Comparison of ENCODE assay signal across 19 cellular contexts in genomic region chr1:35442737-35443136, GRCh38.
DNase-seq lines count a peak whose midpoint lies in the region; ATAC-seq, FAIRE-seq and TF ChIP-seq lines count a peak whose summit lies in the region.
"Had no signal": no experiment of that assay in that cellular context is flagged by ENCODE, and none has a peak within 500 bp of the region (broad histone marks: within the 10 kb centered on the region; RNA-seq: fewer than 3 reads in every experiment).

No MANE protein-coding gene starts in this region.

- H3K9me3 ChIP-seq in CD4-positive, alpha-beta memory T cell (ENCODE audit: control insufficient read depth in 1 of 2, low read length in 2 of 2): no peaks in the 10 kb centered on the region
- H3K9me3 ChIP-seq: ascending aorta had no signal

- POLR2A ChIA-PET in CD4-positive, alpha-beta memory T cell (lab: Charles Lee; ENCODE audit: partially characterized antibody): no interaction called here
- POLR2A ChIA-PET in activated CD8-positive, alpha-beta T cell treated with anti-CD3 and anti-CD28 coated beads for 36 hours (lab: Charles Lee): interaction anchor here (1.2 kb wide), 1 partner anchor 10 kb away, joined by 5 read pairs; no protein-coding TSS in a partner anchor

- no peaks in the 10 kb centered on the region for H3K9me3 Mint-ChIP-seq in CD4-positive, alpha-beta memory T cell
- H3K9me3 Mint-ChIP-seq in activated CD8-positive, alpha-beta T cell treated with anti-CD3 and anti-CD28 coated beads for 36 hours: no peaks in the 10 kb centered on the region
- H3K9me3 Mint-ChIP-seq: activated B cell treated with CpG ODN at 0.5 μM for 24 hours; neural crest cell; stimulated activated naive CD8-positive, alpha-beta T cell treated with anti-CD3 and anti-CD28 coated beads, Interleukin-15, Interleukin-2, amounts not matched to agents 100 ng/mL and 50 ng/mL, for 24 hours had no signal

- peaks cover 71% of the 10 kb centered on the region for H3K36me3 ChIP-seq in CD4-positive, alpha-beta memory T cell (ENCODE audit: insufficient read depth, low read length)

- peaks cover 4 to 11% (median 6%) of the 10 kb centered on the region in 4 donors for H3K4me1 Mint-ChIP-seq in CD4-positive, alpha-beta memory T cell
- H3K4me1 Mint-ChIP-seq in activated CD8-positive, alpha-beta T cell treated with anti-CD3 and anti-CD28 coated beads for 36 hours (ENCODE audit: low read depth): peaks cover 29% of the 10 kb centered on the region
- H3K4me1 Mint-ChIP-seq: activated B cell treated with CpG ODN at 0.5 μM for 24 hours had no signal

- no peaks in the 10 kb centered on the region for H3K27me3 ChIP-seq in CD4-positive, alpha-beta memory T cell (ENCODE audit: insufficient read depth, low read length)
- H3K27me3 ChIP-seq: ascending aorta had no signal

- H3K4me1 ChIP-seq in CD4-positive, alpha-beta memory T cell (ENCODE audit: insufficient read depth, low read length): no peaks in the 10 kb centered on the region
- H3K4me1 ChIP-seq: ascending aorta had no signal

- CTCF ChIA-PET in CD4-positive, alpha-beta memory T cell (lab: Charles Lee; ENCODE audit: partially characterized antibody): interaction anchor here (8.3 to 14.3 kb wide), 2 partner anchors 8 to 124 kb away, joined by 52 to 274 read pairs; no protein-coding TSS in a partner anchor
- CTCF ChIA-PET in activated CD8-positive, alpha-beta T cell treated with anti-CD3 and anti-CD28 coated beads for 36 hours (lab: Charles Lee): interaction anchor here (1.5 to 5.2 kb wide), 6 partner anchors 10 to 285 kb away, joined by 4 to 50 read pairs (median 6); no protein-coding TSS in a partner anchor

- H3K27ac Mint-ChIP-seq in CD4-positive, alpha-beta memory T cell: peak overlapping the region in 6 of 7 donors; percentile 15 to 88 (median 64)
- H3K27ac Mint-ChIP-seq in activated CD8-positive, alpha-beta T cell treated with anti-CD3 and anti-CD28 coated beads for 36 hours: peak overlapping the region; percentile 74
- H3K27ac Mint-ChIP-seq: activated B cell treated with CpG ODN at 0.5 μM for 24 hours; stimulated activated naive CD8-positive, alpha-beta T cell treated with anti-CD3 and anti-CD28 coated beads, Interleukin-15, Interleukin-2, amounts not matched to agents 100 ng/mL and 50 ng/mL, for 24 hours had no signal

- peaks cover 44% of the 10 kb centered on the region in 2 donors for H3K36me3 Mint-ChIP-seq in CD4-positive, alpha-beta memory T cell
- peaks cover 16% of the 10 kb centered on the region for H3K36me3 Mint-ChIP-seq in activated CD8-positive, alpha-beta T cell treated with anti-CD3 and anti-CD28 coated beads for 36 hours (ENCODE audit: low read depth)

- FAIRE-seq in GM19239 (lab: Jason Lieb, UNC): no peak

- H3K27me3 Mint-ChIP-seq in CD4-positive, alpha-beta memory T cell: no peaks in the 10 kb centered on the region
- H3K27me3 Mint-ChIP-seq in activated CD8-positive, alpha-beta T cell treated with anti-CD3 and anti-CD28 coated beads for 36 hours: no peaks in the 10 kb centered on the region
- H3K27me3 Mint-ChIP-seq: activated B cell treated with CpG ODN at 0.5 μM for 24 hours; stimulated activated naive CD8-positive, alpha-beta T cell treated with anti-CD3 and anti-CD28 coated beads, Interleukin-15, Interleukin-2, amounts not matched to agents 100 ng/mL and 50 ng/mL, for 24 hours had no signal

- no peak for DNase-seq in CD4-positive, alpha-beta memory T cell
- DNase-seq in activated CD8-positive, alpha-beta T cell treated with anti-CD3 and anti-CD28 coated beads for 36 hours: peak; percentile 73
- DNase-seq in epithelial cell of esophagus (ENCODE audit: low read depth) (peak; percentile 16), NCI-H2196 treated with DMSO at 0.1 percent for 48 hours (lab: John Stamatoyannopoulos, UW; ENCODE audit: unreplicated experiment) (no peak), GM19239 (ENCODE audit: insufficient read length, low spot score) (no peak)
- DNase-seq in stimulated activated CD4-positive, alpha-beta T cell treated with anti-CD3 and anti-CD28 coated beads, Interleukin-1b, Interleukin-23, amount 100 ng/mL, for 4 hours (ENCODE audit: low read depth in 2 of 2): peak; percentile 7 to 15
- DNase-seq: activated B cell treated with CpG ODN at 0.5 μM for 24 hours; AML-193; effector CD8-positive, alpha-beta T cell; glutamatergic neuron; HCEC 1CT; NCI-H1417; NCI-H774; SIG-M5 had no signal

- no peak overlapping the region for H3K4me3 ChIP-seq in CD4-positive, alpha-beta memory T cell (ENCODE audit: low read length in 2 of 2)
- H3K4me3 ChIP-seq in epithelial cell of esophagus (ENCODE audit: low read length): no peak overlapping the region
- H3K4me3 ChIP-seq: ascending aorta had no signal

- intact Hi-C loops in CD4-positive, alpha-beta memory T cell (cut with micrococcal nuclease): no loop called here
- intact Hi-C loops in activated CD8-positive, alpha-beta T cell treated with anti-CD3 and anti-CD28 coated beads for 36 hours (cut with micrococcal nuclease): no loop called here

- no peak overlapping the region for H3K27ac ChIP-seq in CD4-positive, alpha-beta memory T cell (ENCODE audit: low read depth, low read length)
- H3K27ac ChIP-seq: ascending aorta had no signal

- peak overlapping the region in 4 of 8 donors; percentile 42 to 61 (median 56) for H3K4me3 Mint-ChIP-seq in CD4-positive, alpha-beta memory T cell
- peak overlapping the region; percentile 15 for H3K4me3 Mint-ChIP-seq in activated CD8-positive, alpha-beta T cell treated with anti-CD3 and anti-CD28 coated beads for 36 hours
- H3K4me3 Mint-ChIP-seq: activated B cell treated with CpG ODN at 0.5 μM for 24 hours; neural crest cell; stimulated activated naive CD8-positive, alpha-beta T cell treated with anti-CD3 and anti-CD28 coated beads, Interleukin-15, Interleukin-2, amounts not matched to agents 100 ng/mL and 50 ng/mL, for 24 hours had no signal

- ATAC-seq in activated CD8-positive, alpha-beta T cell treated with anti-CD3 and anti-CD28 coated beads for 36 hours: peak; percentile 74
- ATAC-seq in HG02571 (IDR thresholded peaks at IDR 0.05; ENCODE audit: unreplicated experiment) (no peak), HG03108 (IDR thresholded peaks at IDR 0.05; ENCODE audit: unreplicated experiment) (no peak)

- no peak for TF ChIP-seq CTCF in activated CD8-positive, alpha-beta T cell treated with anti-CD3 and anti-CD28 coated beads for 36 hours (IDR thresholded peaks at IDR 0.05)
- TF ChIP-seq CTCF in epithelial cell of esophagus (IDR thresholded peaks at IDR 0.05; ENCODE audit: insufficient read depth, low read depth, low read length, missing control alignments): no peak

Comparison
In these comparisons a context has a peak if more than half of its experiments do, and no peak if none do; other contexts are left out.
1. DNase-seq: peak in activated CD8-positive, alpha-beta T cell treated with anti-CD3 and anti-CD28 coated beads for 36 hours (single experiment), epithelial cell of esophagus (single experiment) and stimulated activated CD4-positive, alpha-beta T cell treated with anti-CD3 and anti-CD28 coated beads, Interleukin-1b, Interleukin-23, amount 100 ng/mL, for 4 hours (2 of 2); none in CD4-positive, alpha-beta memory T cell (0 of 5), NCI-H2196 treated with DMSO at 0.1 percent for 48 hours (single experiment) and GM19239 (single experiment).